In the genomic region with DNA sequence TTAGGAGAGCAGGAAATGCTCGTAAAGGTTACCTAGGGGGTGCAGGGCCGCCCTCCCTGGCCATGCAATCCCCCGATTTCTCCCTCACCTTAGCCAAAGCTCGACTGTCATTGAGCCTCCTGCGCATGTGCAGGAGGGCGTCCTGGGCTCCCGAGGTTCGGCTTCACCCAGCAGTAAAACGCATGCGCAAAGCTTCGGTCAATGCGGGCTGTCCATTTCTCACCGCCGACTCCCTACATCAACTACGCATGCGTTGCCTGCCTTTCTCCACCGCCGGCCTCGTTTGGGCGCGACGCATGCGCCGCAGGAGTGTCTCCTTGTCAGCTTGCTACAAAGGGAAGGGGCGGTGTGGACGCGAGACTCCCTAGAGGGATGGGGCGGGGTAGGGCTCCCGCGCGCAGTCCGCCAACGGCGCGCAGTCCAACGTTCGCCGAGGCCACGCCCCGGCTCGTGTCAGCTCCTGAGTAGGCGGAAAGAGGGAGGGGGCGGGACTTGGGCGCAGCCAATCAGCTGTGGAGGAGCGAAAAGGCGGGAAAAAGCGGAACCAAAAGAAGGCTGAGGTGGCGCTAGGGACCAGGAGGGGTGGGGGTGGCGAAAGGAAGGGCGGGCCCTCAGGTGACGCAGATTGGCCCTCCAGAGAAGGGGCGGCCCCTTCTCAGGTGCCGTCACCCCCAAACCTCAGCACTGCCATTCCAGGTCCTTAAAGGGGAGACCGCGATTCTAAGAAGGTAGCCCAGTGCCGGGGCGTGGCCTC, we compare ENCODE assay signal across 8 cellular contexts. TPM values are rescaled to one million over a fixed set of nuclear protein-coding genes. Genes with fewer than 3 reads are reported as not detected.
DNase-seq lines count a peak whose midpoint lies in the region; ATAC-seq and TF ChIP-seq lines count a peak whose summit lies in the region.

Gene SYNGR4, plus strand, starts transcription at position 558 of the 754 bp plus-strand sequence. CDS start 1,476 bp downstream, outside the sequence.
Gene TMEM143, minus strand, starts transcription at position 131 of the 754 bp plus-strand sequence. Its CDS starts 20 bp downstream, at position 111.

- ATAC-seq in naive B cell (ENCODE audit: low read depth in 2 of 2) = peak; percentile 82 to 84
- ATAC-seq in stimulated activated effector memory CD8-positive, alpha-beta T cell treated with anti-CD3 and anti-CD28 coated beads, Interleukin-12 subunit alpha, Interleukin-12 subunit beta, amount 100 ng/mL, for 72 hours = peak; percentile 91

- peak within 1 kb of the TSS; percentile 78 for H3K4me3 Mint-ChIP-seq in activated T-helper 2 cell treated with anti-CD3 and anti-CD28 coated beads, Interferon-gamma antibody, Interleukin-2, Interleukin-4, amounts not matched to agents 10 μg/mL and 5 μg/mL and 100 μg/mL, durations not matched to agents 14 hours and 24 hours and 36 hours (ENCODE audit: low read depth)
- H3K4me3 Mint-ChIP-seq in naive B cell = peak within 1 kb of the TSS; percentile 79 to 96 (median 92)
- peak within 1 kb of the TSS; percentile 89 for H3K4me3 Mint-ChIP-seq in stimulated activated effector memory CD8-positive, alpha-beta T cell treated with anti-CD3 and anti-CD28 coated beads, Interleukin-12 subunit alpha, Interleukin-12 subunit beta, amount 100 ng/mL, for 72 hours

- peak within 1 kb of the TSS; percentile 82 for H3K27ac ChIP-seq in fibroblast of lung (ENCODE audit: insufficient read depth, low read length)

- H3K27ac Mint-ChIP-seq in activated T-helper 2 cell treated with anti-CD3 and anti-CD28 coated beads, Interferon-gamma antibody, Interleukin-2, Interleukin-4, amounts not matched to agents 10 μg/mL and 5 μg/mL and 100 μg/mL, durations not matched to agents 14 hours and 24 hours and 36 hours = peak within 1 kb of the TSS; percentile 90
- H3K27ac Mint-ChIP-seq in naive B cell = peak within 1 kb of the TSS; percentile 80 to 98 (median 95)
- peak within 1 kb of the TSS; percentile 94 for H3K27ac Mint-ChIP-seq in stimulated activated effector memory CD8-positive, alpha-beta T cell treated with anti-CD3 and anti-CD28 coated beads, Interleukin-12 subunit alpha, Interleukin-12 subunit beta, amount 100 ng/mL, for 72 hours

- no peaks in the 10 kb centered on the region for H3K9me3 ChIP-seq in fibroblast of lung (ENCODE audit: control insufficient read depth, insufficient read depth, low read depth, low read length)

- peaks cover 12% of the 10 kb centered on the region for H3K4me1 Mint-ChIP-seq in activated T-helper 2 cell treated with anti-CD3 and anti-CD28 coated beads, Interferon-gamma antibody, Interleukin-2, Interleukin-4, amounts not matched to agents 10 μg/mL and 5 μg/mL and 100 μg/mL, durations not matched to agents 14 hours and 24 hours and 36 hours (ENCODE audit: low read depth)
- H3K4me1 Mint-ChIP-seq in naive B cell = peaks cover 15 to 19% (median 16%) of the 10 kb centered on the region in 3 donors
- H3K4me1 Mint-ChIP-seq in stimulated activated effector memory CD8-positive, alpha-beta T cell treated with anti-CD3 and anti-CD28 coated beads, Interleukin-12 subunit alpha, Interleukin-12 subunit beta, amount 100 ng/mL, for 72 hours = peaks cover 25% of the 10 kb centered on the region

- H2AFZ ChIP-seq in fibroblast of lung (ENCODE audit: low read length) = peak within 1 kb of the TSS; percentile 50

- no peaks in the 10 kb centered on the region for H3K27me3 Mint-ChIP-seq in activated T-helper 2 cell treated with anti-CD3 and anti-CD28 coated beads, Interferon-gamma antibody, Interleukin-2, Interleukin-4, amounts not matched to agents 10 μg/mL and 5 μg/mL and 100 μg/mL, durations not matched to agents 14 hours and 24 hours and 36 hours (ENCODE audit: low read depth)
- no peaks in the 10 kb centered on the region for H3K27me3 Mint-ChIP-seq in naive B cell

- peak within 1 kb of the TSS; percentile 100 for H3K4me2 ChIP-seq in fibroblast of lung (ENCODE audit: extremely low read depth, insufficient read depth, low read length)

- intact Hi-C loops in activated T-helper 2 cell treated with anti-CD3 and anti-CD28 coated beads, Interferon-gamma antibody, Interleukin-2, Interleukin-4, amounts not matched to agents 10 μg/mL and 5 μg/mL and 100 μg/mL, durations not matched to agents 14 hours and 24 hours and 36 hours (cut with micrococcal nuclease) = loop anchor here (1.0 to 2.0 kb wide), 5 partner anchors 27 to 147 kb away; partner anchors contain the start of genes KDELR1 and LMTK3

- TF ChIP-seq CTCF in LNCaP clone FGC (IDR thresholded peaks at IDR 0.05; ENCODE audit: control insufficient read depth, extremely low read depth, insufficient read depth) (no peak), fibroblast of lung (conservative IDR thresholded peaks at IDR 0.05 in 1 of 2, IDR thresholded peaks at IDR 0.05 in 1 of 2; ENCODE audit: low read depth in 1 of 2, low read length in 2 of 2) (no peak)

- H3K4me1 ChIP-seq in fibroblast of lung (ENCODE audit: control insufficient read depth, extremely low read depth, insufficient read depth, low read length) = peaks cover 6% of the 10 kb centered on the region

- H3K4me3 ChIP-seq in LNCaP clone FGC (ENCODE audit: low read depth, low read length) (peak within 1 kb of the TSS; percentile 60), fibroblast of lung (replicated peaks in 1 of 4; ENCODE audit: control extremely low read depth in 1 of 4, insufficient read depth in 1 of 4, low read depth in 3 of 4, low read length in 4 of 4) (peak within 1 kb of the TSS; percentile 79 to 94 (median 82))

- H3K9me3 Mint-ChIP-seq in activated T-helper 2 cell treated with anti-CD3 and anti-CD28 coated beads, Interferon-gamma antibody, Interleukin-2, Interleukin-4, amounts not matched to agents 10 μg/mL and 5 μg/mL and 100 μg/mL, durations not matched to agents 14 hours and 24 hours and 36 hours = no peaks in the 10 kb centered on the region
- no peaks in the 10 kb centered on the region for H3K9me3 Mint-ChIP-seq in naive B cell
- no peaks in the 10 kb centered on the region for H3K9me3 Mint-ChIP-seq in stimulated activated effector memory CD8-positive, alpha-beta T cell treated with anti-CD3 and anti-CD28 coated beads, Interleukin-12 subunit alpha, Interleukin-12 subunit beta, amount 100 ng/mL, for 72 hours

- peaks cover 3% of the 10 kb centered on the region for H3K36me3 Mint-ChIP-seq in activated T-helper 2 cell treated with anti-CD3 and anti-CD28 coated beads, Interferon-gamma antibody, Interleukin-2, Interleukin-4, amounts not matched to agents 10 μg/mL and 5 μg/mL and 100 μg/mL, durations not matched to agents 14 hours and 24 hours and 36 hours (ENCODE audit: low read depth)
- H3K36me3 Mint-ChIP-seq in naive B cell = peaks cover 0 to 8% of the 10 kb centered on the region in 2 donors
- H3K36me3 Mint-ChIP-seq in stimulated activated effector memory CD8-positive, alpha-beta T cell treated with anti-CD3 and anti-CD28 coated beads, Interleukin-12 subunit alpha, Interleukin-12 subunit beta, amount 100 ng/mL, for 72 hours = peaks cover 28% of the 10 kb centered on the region

- no peaks in the 10 kb centered on the region for H3K27me3 ChIP-seq in fibroblast of lung (ENCODE audit: control insufficient read depth, insufficient read depth, low read length)

- H3K79me2 ChIP-seq in fibroblast of lung (ENCODE audit: control insufficient read depth, insufficient read depth, low read length) = no peaks in the 10 kb centered on the region

- H4K20me1 ChIP-seq in fibroblast of lung (ENCODE audit: control insufficient read depth, extremely low read depth, insufficient read depth, low read length) = no peaks in the 10 kb centered on the region

- DNase-seq in EL (peak; percentile 100), H4 (ENCODE audit: low spot score) (peak; percentile 100), LNCaP clone FGC (ENCODE audit: low read depth) (peak; percentile 90), RPMI8226 (peak; percentile 98), fibroblast of lung (ENCODE audit: low read depth in 2 of 2) (peak; percentile 99), naive B cell (peak; percentile 99)
- peak; percentile 99 for DNase-seq in activated T-helper 2 cell treated with anti-CD3 and anti-CD28 coated beads, Interferon-gamma antibody, Interleukin-2, Interleukin-4, amounts not matched to agents 10 μg/mL and 5 μg/mL and 100 μg/mL, durations not matched to agents 14 hours and 24 hours and 36 hours (ENCODE audit: low spot score)
- peak; percentile 92 to 98 for DNase-seq in stimulated activated effector memory CD8-positive, alpha-beta T cell treated with anti-CD3 and anti-CD28 coated beads, Interleukin-12 subunit alpha, Interleukin-12 subunit beta, amount 100 ng/mL, for 72 hours (ENCODE audit: low spot score in 2 of 2)

- peak within 1 kb of the TSS; percentile 62 for H3K9ac ChIP-seq in fibroblast of lung (ENCODE audit: insufficient read depth, low read length)

- no peaks in the 10 kb centered on the region for H3K36me3 ChIP-seq in fibroblast of lung (ENCODE audit: control insufficient read depth, insufficient read depth, low read length)

RNA-seq across cellular contexts. Expression of gene SYNGR4, which starts in this region (rescaled TPM):
- 0.35 TPM in 1 of 2 replicates, not detected in the other for total RNA-seq in H4 (2014; rRNA removed; shearing (Covaris generic))
- total RNA-seq in activated T-helper 2 cell treated with anti-CD3 and anti-CD28 coated beads, Interferon-gamma antibody, Interleukin-2, Interleukin-4, amounts not matched to agents 10 μg/mL and 5 μg/mL and 100 μg/mL, durations not matched to agents 14 hours and 24 hours and 36 hours = not detected in 2 replicates
- not detected in 2 replicates for total RNA-seq in fibroblast of lung
- polyA plus RNA-seq in fibroblast of lung (not detected in 2 replicates), naive B cell (ENCODE audit: low read depth in 6 of 6) (not detected)
- polyA plus RNA-seq in fibroblast of lung (2012) = not detected in 2 replicates
- polyA minus RNA-seq in fibroblast of lung (ENCODE audit: low replicate concordance) = not detected in 2 replicates

RNA-seq across cellular contexts. Expression of gene TMEM143, which starts in this region (rescaled TPM):
- total RNA-seq in H4 (2014; rRNA removed; shearing (Covaris generic)) = 3.3 and 3.6 TPM in 2 replicates
- 12.8 and 13.1 TPM in 2 replicates for total RNA-seq in activated T-helper 2 cell treated with anti-CD3 and anti-CD28 coated beads, Interferon-gamma antibody, Interleukin-2, Interleukin-4, amounts not matched to agents 10 μg/mL and 5 μg/mL and 100 μg/mL, durations not matched to agents 14 hours and 24 hours and 36 hours
- 2.8 and 8.3 TPM in 2 replicates for total RNA-seq in fibroblast of lung
- polyA plus RNA-seq in fibroblast of lung (3.9 and 4.0 TPM in 2 replicates), naive B cell (ENCODE audit: low read depth in 6 of 6) (10 to 100 TPM in 1 of 6 donors, 1 to 10 TPM in 5; 3.9 to 12.1 (median 5.9) TPM)
- polyA plus RNA-seq in fibroblast of lung (2012) = 3.7 and 5.2 TPM in 2 replicates
- polyA minus RNA-seq in fibroblast of lung (ENCODE audit: low replicate concordance) = 5.4 and 12.3 TPM in 2 replicates

Comparison
In these comparisons a context has a peak if more than half of its experiments do, and no peak if none do; other contexts are left out.
1. Peak in every context shown above with its lines: DNase-seq, ATAC-seq, H3K4me3 ChIP-seq and H3K27ac ChIP-seq.